9 cellular contexts compared by ENCODE assay signal in the genomic region with DNA sequence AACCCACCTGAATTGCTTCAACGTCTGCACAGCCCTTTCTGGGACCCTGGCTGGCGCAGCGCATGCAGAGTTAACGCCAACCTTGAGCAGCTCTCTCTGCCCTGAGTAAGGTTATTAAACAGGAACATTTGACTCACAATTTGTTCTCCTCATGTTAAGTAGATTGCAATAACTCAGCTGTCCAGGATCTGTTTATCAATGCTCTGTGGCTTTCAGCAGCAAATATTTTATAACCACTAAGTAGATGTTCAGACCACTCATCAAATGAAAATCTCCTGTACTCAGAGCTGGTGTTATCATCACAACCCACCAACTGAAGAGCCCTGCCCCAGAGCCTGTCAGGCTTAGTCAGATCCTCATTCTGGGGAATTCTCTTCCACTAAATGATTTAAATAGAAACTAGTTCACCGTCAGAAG.
DNase-seq lines count a peak whose midpoint lies in the region; ATAC-seq and TF ChIP-seq lines count a peak whose summit lies in the region.
"Had no signal": no experiment of that assay in that cellular context is flagged by ENCODE, and none has a peak within 500 bp of the region (broad histone marks: within the 10 kb centered on the region; RNA-seq: fewer than 3 reads in every experiment).

No MANE protein-coding gene starts in this region.

- no peaks in the 10 kb centered on the region for H3K9me3 Mint-ChIP-seq in endothelial cell (ENCODE audit: unreplicated experiment)

- ATAC-seq in HG02870 (IDR thresholded peaks at IDR 0.05; ENCODE audit: unreplicated experiment) (peak; percentile 47), GM21723 (IDR thresholded peaks at IDR 0.05; ENCODE audit: unreplicated experiment) (no peak)

- no peak for TF ChIP-seq CTCF in endothelial cell (IDR thresholded peaks at IDR 0.05; ENCODE audit: unreplicated experiment)

- in situ Hi-C loops in KBM-7 (cut with MboI; ENCODE audit: low pct_unique_long_range_greater_than_20kb, low sequenced_read_pairs) = no loop called here

- H3K36me3 Mint-ChIP-seq in endothelial cell (ENCODE audit: low read depth, unreplicated experiment) = no peaks in the 10 kb centered on the region

- no peaks in the 10 kb centered on the region for H3K4me1 Mint-ChIP-seq in endothelial cell (ENCODE audit: unreplicated experiment)

- DNase-seq in AG08395 (ENCODE audit: low spot score) (peak; percentile 62), amniotic stem cell (lab: John Stamatoyannopoulos, UW) (peak; percentile 65), kidney tubule cell (ENCODE audit: low spot score) (peak; percentile 85), KBM-7 (no peak), NCI-H82 treated with DMSO at 0.1 percent for 48 hours (lab: John Stamatoyannopoulos, UW; ENCODE audit: unreplicated experiment) (no peak), endothelial cell (ENCODE audit: low spot score) (no peak)
- DNase-seq: Peyer's patch had no signal

- no peak overlapping the region for H3K27ac Mint-ChIP-seq in endothelial cell (ENCODE audit: unreplicated experiment)

- H3K4me3 Mint-ChIP-seq in endothelial cell (ENCODE audit: unreplicated experiment) = no peak overlapping the region

- H3K27me3 Mint-ChIP-seq in endothelial cell (ENCODE audit: unreplicated experiment) = peaks cover 1% of the 10 kb centered on the region

Comparison
In these comparisons a context has a peak if more than half of its experiments do, and no peak if none do; other contexts are left out.
1. DNase-seq: peak in AG08395 (single experiment), amniotic stem cell (single experiment) and kidney tubule cell (single experiment); none in KBM-7 (single experiment), NCI-H82 treated with DMSO at 0.1 percent for 48 hours (single experiment) and endothelial cell (single experiment).